2 cellular contexts compared by ENCODE assay signal in the genomic region with DNA sequence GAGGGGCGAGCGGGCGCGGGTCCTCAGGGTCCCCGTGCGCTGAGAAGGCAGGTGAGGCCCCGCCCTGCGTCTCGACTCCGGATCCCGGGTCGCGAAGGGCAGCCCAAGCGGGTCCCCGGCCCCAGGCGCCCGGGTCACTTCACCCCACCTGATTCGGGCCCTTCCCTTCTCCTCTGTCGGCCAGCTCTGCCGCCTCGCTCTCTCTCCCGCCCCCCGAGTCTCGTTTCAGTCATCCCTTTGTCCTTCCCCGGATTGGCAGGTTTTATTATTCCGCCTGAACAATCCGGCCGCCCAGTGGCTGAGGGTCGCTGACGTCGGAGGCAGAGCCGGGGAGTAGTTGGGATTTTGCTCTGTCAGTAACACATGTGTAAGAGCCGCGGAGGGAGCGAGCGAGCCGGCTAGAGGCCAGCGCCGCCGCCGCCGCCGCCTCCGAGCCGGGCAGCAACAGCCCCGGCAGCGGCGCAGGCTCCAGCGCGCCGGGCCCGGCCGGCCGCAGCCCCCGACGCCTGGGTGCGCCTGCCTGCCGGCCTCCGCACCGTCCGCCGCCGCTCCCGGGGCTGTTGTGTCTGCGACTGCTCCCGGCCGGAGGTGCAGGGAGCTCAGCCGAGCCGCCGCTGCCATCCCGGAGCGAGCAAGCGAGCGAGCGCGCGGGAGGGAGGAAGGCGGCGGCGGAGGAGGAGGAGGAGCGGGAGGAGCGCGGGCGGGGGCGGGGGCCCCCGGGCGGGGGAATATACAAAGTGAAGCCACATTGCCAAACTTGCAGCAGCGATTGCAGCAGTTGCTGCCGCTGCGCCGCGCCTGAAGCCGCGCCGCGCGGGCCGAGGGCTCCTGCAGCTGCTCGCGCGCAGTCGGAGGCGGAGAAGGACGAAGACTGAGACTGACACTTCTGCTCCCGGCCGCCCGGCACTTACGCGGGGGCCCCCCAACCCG.
TF ChIP-seq lines count a peak whose summit lies in the region.

A gene with protein sequence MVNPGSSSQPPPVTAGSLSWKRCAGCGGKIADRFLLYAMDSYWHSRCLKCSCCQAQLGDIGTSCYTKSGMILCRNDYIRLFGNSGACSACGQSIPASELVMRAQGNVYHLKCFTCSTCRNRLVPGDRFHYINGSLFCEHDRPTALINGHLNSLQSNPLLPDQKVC (plus strand): TSS at position 760 of the 930 bp plus-strand sequence. CDS start 3,136 bp downstream, outside the sequence.

TF ChIP-seq in HEK293, 187 proteins besides CTCF, POLR2A, EP300 and RAD21 (continued from another document and continues in another):
- TF ChIP-seq KLF1 (tag by site-specific recombination; IDR thresholded peaks at IDR 0.05) (0 out of 2 replicates have a peak, but pooled peaks have one; percentile 31), SETDB1 (IDR thresholded peaks at IDR 0.05; ENCODE audit: insufficient read length, low read length) (no peak), ZNF596 (tag by site-specific recombination; IDR thresholded peaks at IDR 0.05) (peak; percentile 72), ZNF629 (tag by site-specific recombination; IDR thresholded peaks at IDR 0.05) (peak; percentile 44), ZFHX2 (tag by site-specific recombination; conservative IDR thresholded peaks at IDR 0.05) (peak; percentile 79), ZNF391 (tag by site-specific recombination; IDR thresholded peaks at IDR 0.05; ENCODE audit: borderline replicate concordance, low read depth) (0 out of 2 replicates have a peak, but pooled peaks have one; percentile 20), ZNF341 (tag by site-specific recombination; IDR thresholded peaks at IDR 0.05; ENCODE audit: low read depth) (peak; percentile 97), KLF9 (tag by site-specific recombination; IDR thresholded peaks at IDR 0.05; ENCODE audit: low read depth) (peak; percentile 43; the same call in 1 of the 2 replicates), GLIS1 (tag by site-specific recombination; IDR thresholded peaks at IDR 0.05) (peak; percentile 45; the same call in 1 of the 2 replicates), ZEB2 (tag by site-specific recombination; IDR thresholded peaks at IDR 0.05) (peak; percentile 32; the same call in 1 of the 2 replicates), ZNF184 (tag by site-specific recombination; IDR thresholded peaks at IDR 0.05) (no peak), PRDM1 (tag by site-specific recombination; IDR thresholded peaks at IDR 0.05) (no peak), ZNF560 (tag by site-specific recombination; IDR thresholded peaks at IDR 0.05; ENCODE audit: borderline replicate concordance) (no peak), ZNF10 (tag by site-specific recombination; IDR thresholded peaks at IDR 0.05) (0 out of 2 replicates have a peak, but pooled peaks have one; percentile 28), ZSCAN30 (tag by site-specific recombination; IDR thresholded peaks at IDR 0.05) (peak; percentile 2; the same call in 1 of the 2 replicates), FEZF1 (tag by site-specific recombination; IDR thresholded peaks at IDR 0.05) (0 out of 2 replicates have a peak, but pooled peaks have one; percentile 27), ZNF549 (tag by site-specific recombination; IDR thresholded peaks at IDR 0.05) (no peak), ZNF677 (tag by site-specific recombination; IDR thresholded peaks at IDR 0.05) (0 out of 2 replicates have a peak, but pooled peaks have one; percentile 11), EGR2 (tag by site-specific recombination; IDR thresholded peaks at IDR 0.05; ENCODE audit: low read depth) (0 out of 2 replicates have a peak, but pooled peaks have one; percentile 49), KLF16 (tag by site-specific recombination; IDR thresholded peaks at IDR 0.05) (peak; percentile 31; the same call in 1 of the 2 replicates), KLF10 (tag by site-specific recombination; IDR thresholded peaks at IDR 0.05) (0 out of 2 replicates have a peak, but pooled peaks have one; percentile 21), SP2 (tag by site-specific recombination; IDR thresholded peaks at IDR 0.05) (peak; percentile 86), ZNF366 (tag by site-specific recombination; conservative IDR thresholded peaks at IDR 0.05) (peak; percentile 99)
- TF ChIP-seq, protein P1, sequence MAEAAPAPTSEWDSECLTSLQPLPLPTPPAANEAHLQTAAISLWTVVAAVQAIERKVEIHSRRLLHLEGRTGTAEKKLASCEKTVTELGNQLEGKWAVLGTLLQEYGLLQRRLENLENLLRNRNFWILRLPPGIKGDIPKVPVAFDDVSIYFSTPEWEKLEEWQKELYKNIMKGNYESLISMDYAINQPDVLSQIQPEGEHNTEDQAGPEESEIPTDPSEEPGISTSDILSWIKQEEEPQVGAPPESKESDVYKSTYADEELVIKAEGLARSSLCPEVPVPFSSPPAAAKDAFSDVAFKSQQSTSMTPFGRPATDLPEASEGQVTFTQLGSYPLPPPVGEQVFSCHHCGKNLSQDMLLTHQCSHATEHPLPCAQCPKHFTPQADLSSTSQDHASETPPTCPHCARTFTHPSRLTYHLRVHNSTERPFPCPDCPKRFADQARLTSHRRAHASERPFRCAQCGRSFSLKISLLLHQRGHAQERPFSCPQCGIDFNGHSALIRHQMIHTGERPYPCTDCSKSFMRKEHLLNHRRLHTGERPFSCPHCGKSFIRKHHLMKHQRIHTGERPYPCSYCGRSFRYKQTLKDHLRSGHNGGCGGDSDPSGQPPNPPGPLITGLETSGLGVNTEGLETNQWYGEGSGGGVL (tag by site-specific recombination; IDR thresholded peaks at IDR 0.05), result peak; percentile 39; the same call in 1 of the 2 replicates
- TF ChIP-seq, protein P2, sequence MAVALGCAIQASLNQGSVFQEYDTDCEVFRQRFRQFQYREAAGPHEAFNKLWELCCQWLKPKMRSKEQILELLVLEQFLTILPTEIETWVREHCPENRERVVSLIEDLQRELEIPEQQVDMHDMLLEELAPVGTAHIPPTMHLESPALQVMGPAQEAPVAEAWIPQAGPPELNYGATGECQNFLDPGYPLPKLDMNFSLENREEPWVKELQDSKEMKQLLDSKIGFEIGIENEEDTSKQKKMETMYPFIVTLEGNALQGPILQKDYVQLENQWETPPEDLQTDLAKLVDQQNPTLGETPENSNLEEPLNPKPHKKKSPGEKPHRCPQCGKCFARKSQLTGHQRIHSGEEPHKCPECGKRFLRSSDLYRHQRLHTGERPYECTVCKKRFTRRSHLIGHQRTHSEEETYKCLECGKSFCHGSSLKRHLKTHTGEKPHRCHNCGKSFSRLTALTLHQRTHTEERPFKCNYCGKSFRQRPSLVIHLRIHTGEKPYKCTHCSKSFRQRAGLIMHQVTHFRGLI (tag by site-specific recombination; IDR thresholded peaks at IDR 0.05), result no peak
- TF ChIP-seq, protein P3, sequence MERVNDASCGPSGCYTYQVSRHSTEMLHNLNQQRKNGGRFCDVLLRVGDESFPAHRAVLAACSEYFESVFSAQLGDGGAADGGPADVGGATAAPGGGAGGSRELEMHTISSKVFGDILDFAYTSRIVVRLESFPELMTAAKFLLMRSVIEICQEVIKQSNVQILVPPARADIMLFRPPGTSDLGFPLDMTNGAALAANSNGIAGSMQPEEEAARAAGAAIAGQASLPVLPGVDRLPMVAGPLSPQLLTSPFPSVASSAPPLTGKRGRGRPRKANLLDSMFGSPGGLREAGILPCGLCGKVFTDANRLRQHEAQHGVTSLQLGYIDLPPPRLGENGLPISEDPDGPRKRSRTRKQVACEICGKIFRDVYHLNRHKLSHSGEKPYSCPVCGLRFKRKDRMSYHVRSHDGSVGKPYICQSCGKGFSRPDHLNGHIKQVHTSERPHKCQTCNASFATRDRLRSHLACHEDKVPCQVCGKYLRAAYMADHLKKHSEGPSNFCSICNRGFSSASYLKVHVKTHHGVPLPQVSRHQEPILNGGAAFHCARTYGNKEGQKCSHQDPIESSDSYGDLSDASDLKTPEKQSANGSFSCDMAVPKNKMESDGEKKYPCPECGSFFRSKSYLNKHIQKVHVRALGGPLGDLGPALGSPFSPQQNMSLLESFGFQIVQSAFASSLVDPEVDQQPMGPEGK (tag by site-specific recombination; IDR thresholded peaks at IDR 0.05), result peak; percentile 6

TF ChIP-seq in neural cell, 6 proteins besides CTCF, POLR2A, EP300 and RAD21 (continued from another document):
- no peak for TF ChIP-seq SMC3 (conservative IDR thresholded peaks at IDR 0.05; ENCODE audit: poor library complexity)
- no peak for TF ChIP-seq EZH2 (IDR thresholded peaks at IDR 0.05; ENCODE audit: borderline replicate concordance, insufficient read depth, low read length, poor library complexity, severe bottlenecking)
